ENCODE assay signal across 1 cellular context in the genomic region with DNA sequence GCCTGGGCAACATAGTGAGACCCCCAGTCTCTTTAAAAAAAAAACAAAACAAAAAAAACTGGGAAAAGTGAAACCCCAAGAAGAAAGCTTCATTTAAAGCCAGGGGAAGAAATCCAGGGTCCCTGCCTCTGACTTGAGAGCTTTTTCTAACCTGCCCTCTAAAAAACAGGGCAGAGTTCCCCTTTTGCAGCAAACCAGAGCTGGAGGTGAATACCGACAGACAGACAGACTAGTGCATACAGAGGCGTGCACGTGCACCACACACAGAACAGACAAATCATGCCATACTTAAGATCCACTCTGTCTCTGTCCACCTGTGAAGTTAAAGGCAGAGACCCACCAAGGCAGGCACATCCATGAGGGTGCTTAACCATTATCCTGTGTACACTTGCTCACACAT.
TF ChIP-seq lines count a peak whose summit lies in the region.

No MANE protein-coding gene starts in this region.

TF ChIP-seq in GM12878, 131 proteins besides CTCF, POLR2A, EP300 and RAD21:
- TF ChIP-seq SPI1 (IDR thresholded peaks at IDR 0.05; ENCODE audit: borderline replicate concordance, insufficient read depth, low read depth, low read length), result peak; percentile 30; the same call in 1 of the 2 replicates
- TF ChIP-seq BHLHE40 (IDR thresholded peaks at IDR 0.05; ENCODE audit: borderline replicate concordance in 1 of 2, low read depth in 2 of 2, low read length in 1 of 2), result peak in 1 of 2 experiments; percentile 76; a peak in 2 of 4 replicates
- no peak for TF ChIP-seq CREB1 (IDR thresholded peaks at IDR 0.05; ENCODE audit: low read depth)
